Comparison of ENCODE assay signal across 8 cellular contexts in genomic region chr7:44748042-44748947, GRCh38. TPM values are rescaled to one million over a fixed set of nuclear protein-coding genes. Genes with fewer than 3 reads are reported as not detected.
A peak's percentile ranks its signal among the peaks of the same experiment; 100 is the strongest.
DNase-seq lines count a peak whose midpoint lies in the region; ATAC-seq and TF ChIP-seq lines count a peak whose summit lies in the region.

TSS of gene ZMIZ2 (plus strand) at chr7:44748847. CDS start at chr7:44756250, 7,403 bp downstream.

- H3K27ac ChIP-seq in CD8-positive, alpha-beta T cell (ENCODE audit: low read depth, low read length) = peak within 1 kb of the TSS; percentile 83

- H3K36me3 ChIP-seq in CD8-positive, alpha-beta T cell (ENCODE audit: insufficient read depth, low read length) = no peaks in the 10 kb centered on the region

- POLR2A ChIA-PET in CD8-positive, alpha-beta T cell (lab: Charles Lee) = interaction anchor here (1.1 to 3.8 kb wide), 5 partner anchors 49 to 364 kb away, joined by 3 to 24 read pairs (median 9); partner anchors contain the start of genes H2AZ2, OGDH, TBRG4 and TMED4
- POLR2A ChIA-PET in activated CD8-positive, alpha-beta memory T cell treated with anti-CD3 and anti-CD28 coated beads for 36 hours (lab: Charles Lee) = interaction anchor here (0.6 to 0.7 kb wide), 2 partner anchors 20 to 167 kb away, joined by 3 read pairs; no protein-coding TSS in a partner anchor

- H3K9me3 ChIP-seq in CD8-positive, alpha-beta T cell (ENCODE audit: low read length) = no peaks in the 10 kb centered on the region

- CTCF ChIA-PET in CD8-positive, alpha-beta T cell (lab: Charles Lee) = interaction anchor here (1.5 kb wide), 1 partner anchor 97 kb away, joined by 3 read pairs; no protein-coding TSS in a partner anchor
- CTCF ChIA-PET in activated CD8-positive, alpha-beta memory T cell treated with anti-CD3 and anti-CD28 coated beads for 36 hours (lab: Charles Lee) = interaction anchor here (0.7 to 0.9 kb wide), 2 partner anchors 111 to 160 kb away, joined by 3 read pairs; no protein-coding TSS in a partner anchor

- intact Hi-C loops in CD8-positive, alpha-beta T cell (cut with DNase I, micrococcal nuclease) = loop anchor here (1.0 to 10.0 kb wide), 15 partner anchors 48 to 1017 kb away; partner anchors contain the start of genes NUDCD3 (in 2 of the 2), OGDH (in 2 of the 2), PPIA (in 2 of the 2) and TMED4 (in 2 of the 2)

- peak; percentile 91 for ATAC-seq in CD8-positive, alpha-beta T cell
- peak; percentile 55 for ATAC-seq in GM19467 (IDR thresholded peaks at IDR 0.05; ENCODE audit: unreplicated experiment)

- peak within 1 kb of the TSS; percentile 80 for H3K4me3 ChIP-seq in CD8-positive, alpha-beta T cell (ENCODE audit: low read depth, low read length)

- H3K4me1 ChIP-seq in CD8-positive, alpha-beta T cell (ENCODE audit: insufficient read depth, low read length) = peaks cover 27% of the 10 kb centered on the region

- peaks cover 13% of the 10 kb centered on the region for H3K36me3 Mint-ChIP-seq in CD8-positive, alpha-beta T cell

- peak within 1 kb of the TSS; percentile 90 for H3K27ac Mint-ChIP-seq in CD8-positive, alpha-beta T cell

- peaks cover 35% of the 10 kb centered on the region for H3K4me1 Mint-ChIP-seq in CD8-positive, alpha-beta T cell (ENCODE audit: low read depth)

- no peaks in the 10 kb centered on the region for H3K9me3 Mint-ChIP-seq in CD8-positive, alpha-beta T cell

- no peak for TF ChIP-seq CTCF in CD8-positive, alpha-beta T cell (IDR thresholded peaks at IDR 0.05)

- H3K27me3 ChIP-seq in CD8-positive, alpha-beta T cell (ENCODE audit: insufficient read depth, low read length) = no peaks in the 10 kb centered on the region

- DNase-seq in CD8-positive, alpha-beta T cell = peak; percentile 84 to 98 (median 92)
- DNase-seq in HT-29 (ENCODE audit: low spot score) = peak; percentile 92
- peak; percentile 24 for DNase-seq in NK-92 (lab: John Stamatoyannopoulos, UW; ENCODE audit: unreplicated experiment)
- DNase-seq in effector CD8-positive, alpha-beta T cell (lab: John Stamatoyannopoulos, UW) = peak; percentile 83
- peak; percentile 89 for DNase-seq in lung microvascular endothelial cell (ENCODE audit: low read depth in 2 of 2)
- peak; percentile 87 to 91 (median 89) for DNase-seq in stimulated activated CD4-positive, alpha-beta T cell treated with anti-CD3 and anti-CD28 coated beads, TNF-alpha, amount 100 ng/mL, for 4 hours (ENCODE audit: low read depth in 3 of 3)

- H3K4me3 Mint-ChIP-seq in CD8-positive, alpha-beta T cell = peak within 1 kb of the TSS; percentile 79

- H3K27me3 Mint-ChIP-seq in CD8-positive, alpha-beta T cell (ENCODE audit: low read depth) = no peaks in the 10 kb centered on the region

RNA-seq across cellular contexts. Expression of gene ZMIZ2, which starts in this region (rescaled TPM):
- 10 to 100 TPM; 67.1 to 71.3 TPM for total RNA-seq in CD8-positive, alpha-beta T cell
- total RNA-seq in HT-29 (2014; rRNA removed; shearing (Covaris generic)) = 37.7 and 41.0 TPM in 2 replicates
- 100 to 1,000 TPM; 135 to 141 TPM for total RNA-seq in activated CD8-positive, alpha-beta memory T cell treated with anti-CD3 and anti-CD28 coated beads for 36 hours
- 4.1 and 7.9 TPM in 2 replicates for total RNA-seq in lung microvascular endothelial cell

Comparison
In these comparisons a context has a peak if more than half of its experiments do, and no peak if none do; other contexts are left out.
1. Peak in every context shown above with its lines: DNase-seq, ATAC-seq, H3K4me3 ChIP-seq and H3K27ac ChIP-seq.
2. DNase-seq: peak in every context shown above with its lines; median percentile 92 in CD8-positive, alpha-beta T cell; 92 in HT-29; 89 in lung microvascular endothelial cell; 89 in stimulated activated CD4-positive, alpha-beta T cell treated with anti-CD3 and anti-CD28 coated beads, TNF-alpha, amount 100 ng/mL, for 4 hours; 83 in effector CD8-positive, alpha-beta T cell; 24 in NK-92.